Comparison of ENCODE assay signal across 28 cellular contexts in genomic region chr22:19240813-19241592, GRCh38. TPM values are rescaled to one million over a fixed set of nuclear protein-coding genes. Genes with fewer than 3 reads are reported as not detected.
DNase-seq lines count a peak whose midpoint lies in the region; ATAC-seq and TF ChIP-seq lines count a peak whose summit lies in the region.
"Had no signal": no experiment of that assay in that cellular context is flagged by ENCODE, and none has a peak within 500 bp of the region (broad histone marks: within the 10 kb centered on the region; RNA-seq: fewer than 3 reads in every experiment).

No MANE protein-coding gene starts in this region.

- peaks cover 47% of the 10 kb centered on the region for H3K36me3 Mint-ChIP-seq in MCF 10A (ENCODE audit: insufficient read depth, unreplicated experiment)
- H3K36me3 Mint-ChIP-seq: CD4-positive, CD25-positive, alpha-beta regulatory T cell; naive B cell had no signal

- H3K27ac ChIP-seq in mammary epithelial cell (ENCODE audit: insufficient read depth, low read depth, low read length) (no peak overlapping the region), lower lobe of right lung (no peak overlapping the region), brain microvascular endothelial cell (no peak overlapping the region)
- H3K27ac ChIP-seq: 22Rv1, esophagus muscularis mucosa, left ventricle myocardium inferior, parathyroid adenoma, SK-N-MC, upper lobe of left lung had no signal

- H3K4me1 ChIP-seq in mammary epithelial cell (ENCODE audit: insufficient read depth, low read length) (no peaks in the 10 kb centered on the region), lower lobe of right lung (no peaks in the 10 kb centered on the region)
- H3K4me1 ChIP-seq: parathyroid adenoma, upper lobe of left lung had no signal

- no peak overlapping the region for H2AFZ ChIP-seq in mammary epithelial cell (ENCODE audit: low read depth, low read length)
- H2AFZ ChIP-seq: parathyroid adenoma had no signal

- in situ Hi-C loops in mammary epithelial cell (cut with MboI; ENCODE audit: low sequenced_read_pairs in 2 of 2), result no loop called here
- in situ Hi-C loops in brain microvascular endothelial cell (cut with HindIII; ENCODE audit: low pct_ligation_motif_present, low sequenced_read_pairs), result no loop called here

- H3K27me3 Mint-ChIP-seq in MCF 10A (ENCODE audit: insufficient read depth, unreplicated experiment), result no peaks in the 10 kb centered on the region
- H3K27me3 Mint-ChIP-seq: naive B cell had no signal

- POLR2A ChIA-PET in MCF 10A (lab: Yijun Ruan, JAX), result no interaction called here

- no peak overlapping the region for H3K4me3 Mint-ChIP-seq in MCF 10A (ENCODE audit: unreplicated experiment)
- H3K4me3 Mint-ChIP-seq: activated CD4-positive, alpha-beta T cell treated with anti-CD3 and anti-CD28 coated beads, Interleukin-2, amount 10 ng/mL, durations not matched to agents 24 days and 14 days; CD4-positive, CD25-positive, alpha-beta regulatory T cell; naive B cell had no signal

- peak; percentile 37 to 39 for ATAC-seq in lower lobe of right lung
- ATAC-seq in omental fat pad (ENCODE audit: low FRiP score), result no peak

- CTCF ChIA-PET in MCF 10A (lab: Yijun Ruan, JAX) (no interaction called here), mammary epithelial cell (lab: Charles Lee; ENCODE audit: low non-redundant PET) (no interaction called here)

- no peaks in the 10 kb centered on the region for H3K9me3 ChIP-seq in mammary epithelial cell (replicated peaks; ENCODE audit: insufficient read depth, low read length)
- H3K9me3 ChIP-seq in lower lobe of right lung, result no peaks in the 10 kb centered on the region
- H3K9me3 ChIP-seq: esophagus muscularis mucosa, left ventricle myocardium inferior, spleen, upper lobe of left lung had no signal

- no TSS peak for BruUV-seq in MCF 10A (replicated peaks; lab: Mats Ljungman, UMichigan)
- no TSS peak for BruUV-seq in mammary epithelial cell (replicated peaks; lab: Mats Ljungman, UMichigan)

- H3K9me3 Mint-ChIP-seq in MCF 10A (ENCODE audit: unreplicated experiment), result no peaks in the 10 kb centered on the region
- H3K9me3 Mint-ChIP-seq: activated CD4-positive, alpha-beta T cell treated with anti-CD3 and anti-CD28 coated beads, Interleukin-2, amount 10 ng/mL, durations not matched to agents 24 days and 14 days; CD4-positive, CD25-positive, alpha-beta regulatory T cell; naive B cell had no signal

- WGBS in mammary epithelial cell (ENCODE audit: low coverage, missing lambda C conversion rate), result 100% methylated on average over 12 of the region's 14 CpGs

- dilution Hi-C loops in mammary epithelial cell (cut with HindIII; ENCODE audit: low sequenced_read_pairs), result no loop called here

- H3K36me3 ChIP-seq in mammary epithelial cell (ENCODE audit: insufficient read depth, low read length), result no peaks in the 10 kb centered on the region
- H3K36me3 ChIP-seq in lower lobe of right lung, result peaks cover 11% of the 10 kb centered on the region
- no peaks in the 10 kb centered on the region for H3K36me3 ChIP-seq in brain microvascular endothelial cell (replicated peaks)

- H3K4me3 ChIP-seq in mammary epithelial cell (replicated peaks in 1 of 3; ENCODE audit: insufficient read depth in 1 of 3, low read depth in 2 of 3, low read length in 3 of 3) (no peak overlapping the region), lower lobe of right lung (no peak overlapping the region), brain microvascular endothelial cell (ENCODE audit: low read depth, low read length) (no peak overlapping the region)
- H3K4me3 ChIP-seq: esophagus muscularis mucosa, left ventricle myocardium inferior, SK-N-MC, upper lobe of left lung had no signal

- intact Hi-C loops in MCF 10A (cut with micrococcal nuclease), result no loop called here
- intact Hi-C loops in mammary epithelial cell (cut with micrococcal nuclease), result no loop called here
- intact Hi-C loops in lower lobe of right lung (cut with DNase I), result no loop called here

- TF ChIP-seq CTCF in MCF 10A (IDR thresholded peaks at IDR 0.05; ENCODE audit: unreplicated experiment) (no peak), mammary epithelial cell (conservative IDR thresholded peaks at IDR 0.05 in 1 of 2, IDR thresholded peaks at IDR 0.05 in 1 of 2; ENCODE audit: extremely low read depth in 1 of 2, insufficient read depth in 1 of 2, low read depth in 1 of 2, low read length in 2 of 2) (no peak), lower lobe of right lung (IDR thresholded peaks at IDR 0.05) (no peak), omental fat pad (IDR thresholded peaks at IDR 0.05) (no peak), brain microvascular endothelial cell (IDR thresholded peaks at IDR 0.05; ENCODE audit: low read depth, low read length, missing control alignments) (no peak)

- H3K4me1 Mint-ChIP-seq in MCF 10A (ENCODE audit: insufficient read depth, unreplicated experiment), result no peaks in the 10 kb centered on the region
- H3K4me1 Mint-ChIP-seq: activated CD4-positive, alpha-beta T cell treated with anti-CD3 and anti-CD28 coated beads, Interleukin-2, amount 10 ng/mL, durations not matched to agents 24 days and 14 days; CD4-positive, CD25-positive, alpha-beta regulatory T cell had no signal

- no peaks in the 10 kb centered on the region for H4K20me1 ChIP-seq in mammary epithelial cell (ENCODE audit: insufficient read depth, low read length)

- DNase-seq in MCF 10A (ENCODE audit: unreplicated experiment) (no peak), mammary epithelial cell (no peak), SIG-M5 treated with dmso at 0.1 percent for 504 hours (lab: John Stamatoyannopoulos, UW; ENCODE audit: unreplicated experiment) (peak; percentile 92), lower lobe of right lung (no peak), omental fat pad (ENCODE audit: low spot score) (no peak), hippocampal formation (lab: John Stamatoyannopoulos, UW) (no peak), brain microvascular endothelial cell (no peak), NCI-H446 treated with DMSO at 0.1 percent for 48 hours (lab: John Stamatoyannopoulos, UW) (no peak)
- DNase-seq: activated CD4-positive, alpha-beta T cell treated with anti-CD3 and anti-CD28 coated beads, Interleukin-2, amount 10 ng/mL, durations not matched to agents 24 days and 14 days; activated gamma-delta T cell; activated T-cell treated with anti-CD3 and anti-CD28 coated beads, Interleukin-2, amount 50 U/mL, for 1 hour; caudate nucleus; CD4-positive, CD25-positive, alpha-beta regulatory T cell; cortex of kidney; left ventricle myocardium inferior; naive B cell; NCI-H1048; NCI-H187; NCI-H2171 treated with DMSO at 0.1 percent for 48 hours; NCI-H524 treated with DMSO at 0.1 percent for 48 hours; right cardiac atrium; spleen; T-helper 2 cell had no signal

- H3K9ac ChIP-seq in mammary epithelial cell (ENCODE audit: insufficient read depth, low read length), result no peak overlapping the region
- H3K9ac ChIP-seq: parathyroid adenoma had no signal

- peak overlapping the region; percentile 31 for H3K27ac Mint-ChIP-seq in MCF 10A (ENCODE audit: low read depth, unreplicated experiment)
- H3K27ac Mint-ChIP-seq: activated CD4-positive, alpha-beta T cell treated with anti-CD3 and anti-CD28 coated beads, Interleukin-2, amount 10 ng/mL, durations not matched to agents 24 days and 14 days; CD4-positive, CD25-positive, alpha-beta regulatory T cell; naive B cell had no signal

- H3K79me2 ChIP-seq in mammary epithelial cell (ENCODE audit: insufficient read depth, low read length), result no peaks in the 10 kb centered on the region
- H3K79me2 ChIP-seq: parathyroid adenoma had no signal

- no peak overlapping the region for H3K4me2 ChIP-seq in mammary epithelial cell (ENCODE audit: insufficient read depth, low read depth, low read length)

- H3K27me3 ChIP-seq in mammary epithelial cell (ENCODE audit: insufficient read depth, low read length) (no peaks in the 10 kb centered on the region), lower lobe of right lung (ENCODE audit: low read depth) (no peaks in the 10 kb centered on the region), brain microvascular endothelial cell (replicated peaks) (no peaks in the 10 kb centered on the region)
- H3K27me3 ChIP-seq: esophagus muscularis mucosa, spleen, upper lobe of left lung had no signal

RNA-seq across cellular contexts. Expression of gene CLTCL1, which starts 50.5 kb away (rescaled TPM):
- total RNA-seq in MCF 10A (2022) (12.2 and 21.7 TPM in 2 replicates), mammary epithelial cell (10 to 100 TPM; 30.0 to 33.2 TPM), lower lobe of right lung (6.8 TPM), omental fat pad (10 to 100 TPM in 1 of 4 donors, 1 to 10 TPM in 3; 5.0 to 14.3 (median 5.9) TPM)
- polyA plus RNA-seq in mammary epithelial cell, result 10.2 TPM
- polyA minus RNA-seq in mammary epithelial cell, result 27.5 TPM
